ENCODE assay signal across 26 cellular contexts in the genomic region with DNA sequence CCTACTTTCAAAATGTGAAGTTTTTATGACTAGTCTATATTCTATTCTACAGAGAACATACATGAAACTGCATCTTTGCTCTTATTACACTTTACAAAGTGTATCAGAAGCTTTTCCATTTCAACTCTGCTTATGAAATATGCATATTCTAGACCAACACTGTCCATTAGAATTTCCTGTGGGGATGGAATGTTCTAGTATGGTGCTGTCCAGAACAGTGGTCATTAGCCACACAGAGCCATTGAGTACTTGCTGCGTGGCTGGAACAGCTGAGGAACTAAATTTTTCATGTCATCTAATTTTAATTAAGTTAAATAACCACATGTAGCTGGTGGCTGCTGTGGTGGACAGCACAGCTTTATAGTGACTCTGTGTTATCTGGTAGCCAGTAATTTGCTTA.
"Had no signal": no experiment of that assay in that cellular context is flagged by ENCODE, and none has a peak within 500 bp of the region (broad histone marks: within the 10 kb centered on the region; RNA-seq: fewer than 3 reads in every experiment).

No MANE protein-coding gene starts in this region.

- H3K36me3 ChIP-seq: adrenal gland, WERI-Rb-1 had no signal

- H3K9me3 ChIP-seq: adrenal gland, body of pancreas had no signal

- H3K4me1 ChIP-seq: adrenal gland, body of pancreas had no signal

- H3K27ac ChIP-seq: adrenal gland, body of pancreas, coronary artery, WERI-Rb-1 had no signal

- H3K27me3 ChIP-seq: adrenal gland, body of pancreas had no signal

- ATAC-seq: activated CD4-positive, CD25-positive, alpha-beta regulatory T cell treated with anti-CD3 and anti-CD28 coated beads, Interleukin-2, amount 50 U/mL, for 24 hours; activated CD8-positive, alpha-beta T cell treated with anti-CD3 and anti-CD28 coated beads for 36 hours; activated naive CD8-positive, alpha-beta T cell treated with anti-CD3 and anti-CD28 coated beads, Interleukin-2, amount 50 U/mL, for 24 hours; activated T-cell treated with anti-CD3 and anti-CD28 coated beads, Interleukin-2, amount 50 U/mL, for 4 hours; activated T-helper 17 cell treated with anti-CD3 and anti-CD28 coated beads, Interleukin-2, amount 50 U/mL, for 72 hours; body of pancreas; esophagus mucosa; T-helper 17 cell had no signal

- H3K4me3 ChIP-seq: adrenal gland, body of pancreas, coronary artery had no signal

- DNase-seq: activated B cell treated with CpG ODN at 0.5 μM for 24 hours; activated CD4-positive, alpha-beta T cell treated with anti-CD3 and anti-CD28 coated beads for 48 hours; activated CD4-positive, alpha-beta T cell treated with anti-CD3 and anti-CD28 coated beads, Interleukin-2, amount 50 U/mL, for 1 hour; activated CD4-positive, alpha-beta T cell treated with anti-CD3 and anti-CD28 coated beads, Interleukin-2, amount 50 U/mL, for 48 hours; activated CD8-positive, alpha-beta memory T cell treated with anti-CD3 and anti-CD28 coated beads for 24 hours; activated CD8-positive, alpha-beta T cell treated with anti-CD3 and anti-CD28 coated beads for 36 hours; activated effector memory CD4-positive, alpha-beta T cell treated with anti-CD3 and anti-CD28 coated beads, Interleukin-2, amount 50 U/mL, for 16 hours; activated naive CD4-positive, alpha-beta T cell treated with anti-CD3 and anti-CD28 coated beads for 36 hours; activated naive CD8-positive, alpha-beta T cell treated with anti-CD3 and anti-CD28 coated beads for 36 hours; activated naive CD8-positive, alpha-beta T cell treated with anti-CD3 and anti-CD28 coated beads, Interleukin-2, amount 50 U/mL, for 24 hours; activated T-cell treated with anti-CD3 and anti-CD28 coated beads, Interleukin-2, amount 50 U/mL, for 4 hours; adrenal gland; amygdala; aorta; body of pancreas; caudate nucleus; effector CD8-positive, alpha-beta T cell; foreskin fibroblast; T-helper 1 cell; T-helper 17 cell; T1000; WERI-Rb-1 had no signal
